ENCODE assay signal across 29 cellular contexts in genomic region chr12:113064395-113065125, GRCh38. TPM values are rescaled to one million over a fixed set of nuclear protein-coding genes. Genes with fewer than 3 reads are reported as not detected.
DNase-seq lines count a peak whose midpoint lies in the region; ATAC-seq, FAIRE-seq and TF ChIP-seq lines count a peak whose summit lies in the region.
"Had no signal": no experiment of that assay in that cellular context is flagged by ENCODE, and none has a peak within 500 bp of the region (broad histone marks: within the 10 kb centered on the region; RNA-seq: fewer than 3 reads in every experiment).

No MANE protein-coding gene starts in this region.

- H3K9me3 ChIP-seq in naive thymus-derived CD4-positive, alpha-beta T cell (ENCODE audit: control insufficient read depth in 2 of 3, low read length in 3 of 3) = no peaks in the 10 kb centered on the region
- H3K9me3 ChIP-seq: stomach had no signal

- peaks cover 3% of the 10 kb centered on the region; the same call in 1 of the 2 replicates for H3K27me3 Mint-ChIP-seq in WTC11 (ENCODE audit: low read depth)
- no peaks in the 10 kb centered on the region for H3K27me3 Mint-ChIP-seq in naive thymus-derived CD4-positive, alpha-beta T cell

- peaks cover 0 to 7% (median 0%) of the 10 kb centered on the region in 3 experiments for H3K36me3 ChIP-seq in naive thymus-derived CD4-positive, alpha-beta T cell (ENCODE audit: control insufficient read depth in 2 of 3, insufficient read depth in 3 of 3, low read length in 3 of 3)
- H3K36me3 ChIP-seq: stomach had no signal

- FAIRE-seq in D721Med (lab: Jason Lieb, UNC) = no peak
- FAIRE-seq: A204.1 had no signal

- no peak overlapping the region for H3K27ac Mint-ChIP-seq in WTC11
- peak overlapping the region in 8 of 9 donors; percentile 47 to 78 (median 68) for H3K27ac Mint-ChIP-seq in naive thymus-derived CD4-positive, alpha-beta T cell
- H3K27ac Mint-ChIP-seq: type B pancreatic cell had no signal

- no peak for TF ChIP-seq CTCF in D721Med (IDR thresholded peaks at IDR 0.05; ENCODE audit: insufficient read depth, missing control alignments)
- no peak for TF ChIP-seq CTCF in WTC11 (IDR thresholded peaks at IDR 0.05)

- H3K4me3 Mint-ChIP-seq in WTC11 = peak overlapping the region; percentile 29; the same call in 1 of the 2 replicates
- H3K4me3 Mint-ChIP-seq in naive thymus-derived CD4-positive, alpha-beta T cell = peak overlapping the region in 5 of 10 donors; percentile 11 to 50 (median 26)
- H3K4me3 Mint-ChIP-seq: type B pancreatic cell had no signal

- H3K4me1 Mint-ChIP-seq in WTC11 = peaks cover 31% of the 10 kb centered on the region
- H3K4me1 Mint-ChIP-seq in naive thymus-derived CD4-positive, alpha-beta T cell = peaks cover 0 to 68% (median 48%) of the 10 kb centered on the region in 7 donors

- H3K27ac ChIP-seq in naive thymus-derived CD4-positive, alpha-beta T cell (ENCODE audit: low read depth, low read length) = no peak overlapping the region
- H3K27ac ChIP-seq: C4-2B, foreskin keratinocyte, hepatocyte, stomach had no signal

- H3K27me3 ChIP-seq in naive thymus-derived CD4-positive, alpha-beta T cell (ENCODE audit: control insufficient read depth in 2 of 2, insufficient read depth in 2 of 2, low read length in 2 of 2) = no peaks in the 10 kb centered on the region

- H3K4me3 ChIP-seq in naive thymus-derived CD4-positive, alpha-beta T cell (ENCODE audit: low read length) = no peak overlapping the region
- H3K4me3 ChIP-seq: hepatocyte, smooth muscle cell, stomach had no signal

- CTCF ChIA-PET in WTC11 (lab: Charles Lee) = interaction anchor here (0.9 to 4.3 kb wide), 9 partner anchors 14 to 110 kb away, joined by 3 to 16 read pairs (median 4); partner anchors contain the start of gene RASAL1
- CTCF ChIA-PET in naive thymus-derived CD4-positive, alpha-beta T cell (lab: Charles Lee) = interaction anchor here (0.6 kb wide), 1 partner anchor 18 kb away, joined by 3 read pairs; no protein-coding TSS in a partner anchor

- no peak for ATAC-seq in WTC11
- ATAC-seq in naive thymus-derived CD4-positive, alpha-beta T cell = no peak
- ATAC-seq: PC-3 had no signal

- DNase-seq in DMS79 treated with DMSO at 0.1 percent for 48 hours (lab: John Stamatoyannopoulos, UW) (peak; percentile 26), DMS79 (lab: John Stamatoyannopoulos, UW) (no peak), D721Med (ENCODE audit: insufficient read length, low spot score) (peak; percentile 47), WTC11 (ENCODE audit: low spot score) (no peak), NCI-H526 (lab: John Stamatoyannopoulos, UW) (no peak), amniotic stem cell (lab: John Stamatoyannopoulos, UW) (no peak), COLO668 (lab: John Stamatoyannopoulos, UW; ENCODE audit: unreplicated experiment) (no peak)
- no peak for DNase-seq in naive thymus-derived CD4-positive, alpha-beta T cell
- DNase-seq: activated CD4-positive, alpha-beta T cell treated with anti-CD3 and anti-CD28 coated beads, Interleukin-2, amount 50 U/mL, for 48 hours; activated naive CD4-positive, alpha-beta T cell treated with Interleukin-2 at 50 U/mL for 16 hours; aorta; central memory CD4-positive, alpha-beta T cell; DMS53; effector CD4-positive, alpha-beta T cell; erythroblast; foreskin keratinocyte; NCI-H1436 treated with DMSO at 0.1 percent for 48 hours; NCI-H774; PC-3; SHP77 treated with DMSO at 0.1 percent for 48 hours; stimulated activated CD4-positive, alpha-beta T cell treated with anti-CD3 and anti-CD28 coated beads, Interleukin-4, amount 100 ng/mL, for 1 hour; stomach; T-helper 2 cell had no signal

- intact Hi-C loops in naive thymus-derived CD4-positive, alpha-beta T cell (cut with micrococcal nuclease) = no loop called here

- peaks cover 0 to 44% of the 10 kb centered on the region in 2 donors for H3K4me1 ChIP-seq in naive thymus-derived CD4-positive, alpha-beta T cell (ENCODE audit: control insufficient read depth in 2 of 2, insufficient read depth in 2 of 2, low read length in 2 of 2)
- H3K4me1 ChIP-seq: foreskin keratinocyte had no signal

- no peaks in the 10 kb centered on the region for H3K36me3 Mint-ChIP-seq in WTC11
- peaks cover 0 to 13% (median 0%) of the 10 kb centered on the region in 5 donors for H3K36me3 Mint-ChIP-seq in naive thymus-derived CD4-positive, alpha-beta T cell
- H3K36me3 Mint-ChIP-seq: type B pancreatic cell had no signal

- POLR2A ChIA-PET in WTC11 (lab: Charles Lee) = interaction anchor here (0.7 kb wide), 1 partner anchor 28 kb away, joined by 3 read pairs; no protein-coding TSS in a partner anchor
- POLR2A ChIA-PET in naive thymus-derived CD4-positive, alpha-beta T cell (lab: Charles Lee) = no interaction called here

- H3K9me3 Mint-ChIP-seq in WTC11 = no peaks in the 10 kb centered on the region
- H3K9me3 Mint-ChIP-seq in naive thymus-derived CD4-positive, alpha-beta T cell = no peaks in the 10 kb centered on the region
- H3K9me3 Mint-ChIP-seq: type B pancreatic cell had no signal

TF ChIP-seq in WTC11, 78 proteins besides CTCF, POLR2A, EP300 and RAD21 (continues in another document):
- TF ChIP-seq USF1 (CRISPR knock-in tag; IDR thresholded peaks at IDR 0.05) (no peak), ZBTB21 (CRISPR knock-in tag; IDR thresholded peaks at IDR 0.05; ENCODE audit: borderline replicate concordance) (no peak), E2F1 (CRISPR knock-in tag; IDR thresholded peaks at IDR 0.05) (no peak), PRDM15 (CRISPR knock-in tag; IDR thresholded peaks at IDR 0.05) (no peak), AR (CRISPR knock-in tag; IDR thresholded peaks at IDR 0.05) (no peak)

RNA-seq across cellular contexts. Expression of gene DTX1, which starts 8.0 kb away (rescaled TPM):
- total RNA-seq in WTC11 (2021) = 6.2 to 9.2 TPM (median 7.7 TPM) in 3 replicates
- 10 to 100 TPM in 2 of 5 experiments, 1 to 10 TPM in 2, not detected in 1; 4.2 to 15.8 (median 8.8) TPM for total RNA-seq in naive thymus-derived CD4-positive, alpha-beta T cell
- 1 to 10 TPM in 1 of 2 donors, under 1 TPM in 1; 0.80 to 4.2 TPM for polyA plus RNA-seq in naive thymus-derived CD4-positive, alpha-beta T cell
- total RNA-seq: foreskin keratinocyte, M059J, PC-3 had no signal
- polyA plus RNA-seq: foreskin keratinocyte had no signal

Comparison
In these comparisons a context has a peak if more than half of its experiments do, and no peak if none do; other contexts are left out.
1. DNase-seq: peak in DMS79 treated with DMSO at 0.1 percent for 48 hours (single experiment) and D721Med (single experiment); none in DMS79 (single experiment), WTC11 (single experiment), naive thymus-derived CD4-positive, alpha-beta T cell (0 of 9), NCI-H526 (0 of 2), amniotic stem cell (single experiment) and COLO668 (single experiment).